1 cellular context compared by ENCODE assay signal in the genomic region with DNA sequence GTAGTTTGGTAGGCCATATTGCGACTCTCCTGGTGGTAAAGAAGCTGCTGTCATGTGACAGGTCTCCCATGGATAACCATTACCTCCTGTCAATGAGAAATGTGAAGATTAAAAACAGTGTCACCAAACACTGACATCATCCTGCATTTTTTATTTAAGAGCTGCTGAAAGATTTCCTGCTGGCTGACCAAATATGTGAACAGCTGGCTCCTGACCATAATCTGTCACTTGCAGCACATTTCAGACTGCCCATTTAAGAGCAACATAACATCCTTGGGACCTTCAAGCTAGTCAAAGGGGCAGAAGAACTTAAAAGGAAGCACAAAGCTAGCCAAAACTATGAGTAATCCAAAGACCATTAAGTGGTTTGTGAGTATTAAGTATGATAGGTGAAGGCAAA.
TF ChIP-seq lines count a peak whose summit lies in the region.

No MANE protein-coding gene starts in this region.

TF ChIP-seq in SK-N-SH, 30 proteins besides CTCF, POLR2A, EP300 and RAD21 (continued from another document):
- peak; percentile 34; the same call in 1 of the 2 replicates for TF ChIP-seq USF1 (IDR thresholded peaks at IDR 0.05; ENCODE audit: borderline replicate concordance, low read depth)
- TF ChIP-seq PBX3 (IDR thresholded peaks at IDR 0.05) = peak; percentile 57
- no peak for TF ChIP-seq GATA2 (CRISPR knock-in tag; IDR thresholded peaks at IDR 0.05)
- no peak for TF ChIP-seq EZH2phosphoT487 (IDR thresholded peaks at IDR 0.05; ENCODE audit: borderline replicate concordance, low read depth)
- no peak for TF ChIP-seq POLR2AphosphoS5 (IDR thresholded peaks at IDR 0.05; ENCODE audit: low read depth, low read length)
- no peak for TF ChIP-seq RCOR1 (IDR thresholded peaks at IDR 0.05; ENCODE audit: low read length)
- no peak for TF ChIP-seq TEAD4 (IDR thresholded peaks at IDR 0.05; ENCODE audit: borderline replicate concordance, insufficient read depth)
- TF ChIP-seq RFX5 (IDR thresholded peaks at IDR 0.05; ENCODE audit: low read length) = no peak
- TF ChIP-seq NFIC (IDR thresholded peaks at IDR 0.05; ENCODE audit: borderline replicate concordance) = peak; percentile 40; the same call in 1 of the 2 replicates
- TF ChIP-seq TCF12 (IDR thresholded peaks at IDR 0.05) = peak; percentile 72
- TF ChIP-seq NRF1 (IDR thresholded peaks at IDR 0.05; ENCODE audit: low read depth, low read length) = no peak
- no peak for TF ChIP-seq USF2 (IDR thresholded peaks at IDR 0.05; ENCODE audit: borderline replicate concordance, low read depth, low read length)
